1 cellular context compared by ENCODE assay signal in the genomic region with DNA sequence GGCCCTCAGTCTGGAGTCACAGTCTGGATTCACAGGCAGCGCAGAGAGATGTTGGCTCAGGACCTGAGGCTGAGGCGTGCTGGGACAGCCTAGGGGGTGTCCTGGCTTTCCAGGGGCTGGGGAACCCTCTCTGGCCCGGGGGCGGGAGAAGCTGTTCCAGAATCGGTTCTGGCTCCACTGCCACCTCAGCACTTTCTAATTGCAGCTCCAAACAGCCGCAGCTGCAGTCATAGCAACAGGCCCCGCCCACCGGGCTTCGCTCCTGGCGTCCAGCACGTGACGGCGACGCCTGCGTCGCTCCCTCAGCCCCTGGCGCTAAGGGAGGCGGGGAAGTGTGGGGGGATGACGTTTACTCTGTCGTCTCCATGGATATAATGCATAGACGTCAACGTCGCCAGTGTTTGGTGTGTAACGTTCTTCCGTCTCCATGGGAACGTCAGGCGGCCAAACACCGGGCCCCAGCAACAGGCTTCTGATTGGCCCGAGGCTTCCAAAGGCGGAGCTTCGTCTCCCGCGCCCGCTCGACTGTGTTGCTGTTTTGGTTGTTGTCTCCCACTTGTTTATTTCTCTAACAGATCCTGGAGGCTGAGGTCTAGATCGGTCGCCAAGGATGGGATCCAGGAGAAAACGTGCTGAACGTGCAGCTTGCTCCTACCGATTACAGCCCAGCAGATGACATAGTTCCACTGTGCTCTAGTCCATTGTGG.
TF ChIP-seq lines count a peak whose summit lies in the region.

No MANE protein-coding gene starts in this region.

TF ChIP-seq in K562, 482 proteins besides CTCF, POLR2A, EP300 and RAD21 (continued from another document and continues in another):
- TF ChIP-seq, protein P1, sequence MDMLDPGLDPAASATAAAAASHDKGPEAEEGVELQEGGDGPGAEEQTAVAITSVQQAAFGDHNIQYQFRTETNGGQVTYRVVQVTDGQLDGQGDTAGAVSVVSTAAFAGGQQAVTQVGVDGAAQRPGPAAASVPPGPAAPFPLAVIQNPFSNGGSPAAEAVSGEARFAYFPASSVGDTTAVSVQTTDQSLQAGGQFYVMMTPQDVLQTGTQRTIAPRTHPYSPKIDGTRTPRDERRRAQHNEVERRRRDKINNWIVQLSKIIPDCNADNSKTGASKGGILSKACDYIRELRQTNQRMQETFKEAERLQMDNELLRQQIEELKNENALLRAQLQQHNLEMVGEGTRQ (CRISPR knock-in tag; IDR thresholded peaks at IDR 0.05), result peak; percentile 98
- TF ChIP-seq RBM22 (IDR thresholded peaks at IDR 0.05; ENCODE audit: low read depth, low read length, poor library complexity, severe bottlenecking), result peak; percentile 92
- no peak for TF ChIP-seq ILK (tag; IDR thresholded peaks at IDR 0.05; ENCODE audit: borderline replicate concordance, low read depth)
- no peak for TF ChIP-seq ZNF174 (CRISPR knock-in tag; IDR thresholded peaks at IDR 0.05)
- TF ChIP-seq FOXA1 (IDR thresholded peaks at IDR 0.05; ENCODE audit: borderline replicate concordance), result no peak
- no peak for TF ChIP-seq NUFIP1 (IDR thresholded peaks at IDR 0.05; ENCODE audit: partially characterized antibody)
- no peak for TF ChIP-seq FOXO4 (CRISPR knock-in tag; IDR thresholded peaks at IDR 0.05)
- TF ChIP-seq, protein P2, sequence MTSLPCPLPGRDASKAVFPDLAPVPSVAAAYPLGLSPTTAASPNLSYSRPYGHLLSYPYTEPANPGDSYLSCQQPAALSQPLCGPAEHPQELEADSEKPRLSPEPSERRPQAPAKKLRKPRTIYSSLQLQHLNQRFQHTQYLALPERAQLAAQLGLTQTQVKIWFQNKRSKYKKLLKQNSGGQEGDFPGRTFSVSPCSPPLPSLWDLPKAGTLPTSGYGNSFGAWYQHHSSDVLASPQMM (CRISPR knock-in tag; IDR thresholded peaks at IDR 0.05), result no peak
- TF ChIP-seq MAFK (IDR thresholded peaks at IDR 0.05; ENCODE audit: low read length), result peak; percentile 95
- TF ChIP-seq XRCC5 (IDR thresholded peaks at IDR 0.05; ENCODE audit: low read depth, low read length), result no peak
- TF ChIP-seq CREB3L1 (IDR thresholded peaks at IDR 0.05; ENCODE audit: borderline replicate concordance, low read depth), result peak; percentile 94
- TF ChIP-seq ZNF785 (CRISPR knock-in tag; IDR thresholded peaks at IDR 0.05), result no peak
- peak; percentile 85 for TF ChIP-seq BMI1 (IDR thresholded peaks at IDR 0.05; ENCODE audit: low read length)
- no peak for TF ChIP-seq GATA2 (CRISPR knock-in tag; IDR thresholded peaks at IDR 0.05)
- TF ChIP-seq, protein P3, sequence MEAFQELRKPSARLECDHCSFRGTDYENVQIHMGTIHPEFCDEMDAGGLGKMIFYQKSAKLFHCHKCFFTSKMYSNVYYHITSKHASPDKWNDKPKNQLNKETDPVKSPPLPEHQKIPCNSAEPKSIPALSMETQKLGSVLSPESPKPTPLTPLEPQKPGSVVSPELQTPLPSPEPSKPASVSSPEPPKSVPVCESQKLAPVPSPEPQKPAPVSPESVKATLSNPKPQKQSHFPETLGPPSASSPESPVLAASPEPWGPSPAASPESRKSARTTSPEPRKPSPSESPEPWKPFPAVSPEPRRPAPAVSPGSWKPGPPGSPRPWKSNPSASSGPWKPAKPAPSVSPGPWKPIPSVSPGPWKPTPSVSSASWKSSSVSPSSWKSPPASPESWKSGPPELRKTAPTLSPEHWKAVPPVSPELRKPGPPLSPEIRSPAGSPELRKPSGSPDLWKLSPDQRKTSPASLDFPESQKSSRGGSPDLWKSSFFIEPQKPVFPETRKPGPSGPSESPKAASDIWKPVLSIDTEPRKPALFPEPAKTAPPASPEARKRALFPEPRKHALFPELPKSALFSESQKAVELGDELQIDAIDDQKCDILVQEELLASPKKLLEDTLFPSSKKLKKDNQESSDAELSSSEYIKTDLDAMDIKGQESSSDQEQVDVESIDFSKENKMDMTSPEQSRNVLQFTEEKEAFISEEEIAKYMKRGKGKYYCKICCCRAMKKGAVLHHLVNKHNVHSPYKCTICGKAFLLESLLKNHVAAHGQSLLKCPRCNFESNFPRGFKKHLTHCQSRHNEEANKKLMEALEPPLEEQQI (IDR thresholded peaks at IDR 0.05), result no peak
- TF ChIP-seq SRSF3 (IDR thresholded peaks at IDR 0.05; ENCODE audit: insufficient read depth, low read length), result no peak
- 0 out of 2 replicates have a peak, but pooled peaks have one; percentile 32 for TF ChIP-seq SPI1 (IDR thresholded peaks at IDR 0.05; ENCODE audit: borderline replicate concordance, low read depth, low read length)
- no peak for TF ChIP-seq MTA1 (IDR thresholded peaks at IDR 0.05; ENCODE audit: borderline replicate concordance)
- TF ChIP-seq CTBP1 (IDR thresholded peaks at IDR 0.05; ENCODE audit: borderline replicate concordance), result no peak; the same call in 1 of the 2 replicates
- no peak for TF ChIP-seq WHSC1 (IDR thresholded peaks at IDR 0.05; ENCODE audit: low read length)
- no peak for TF ChIP-seq DIDO1 (tag; IDR thresholded peaks at IDR 0.05; ENCODE audit: low read depth)
- peak; percentile 98 for TF ChIP-seq RFX1 (IDR thresholded peaks at IDR 0.05)
- TF ChIP-seq ZNF561 (CRISPR knock-in tag; conservative IDR thresholded peaks at IDR 0.05), result no peak
- no peak for TF ChIP-seq ETS1 (conservative IDR thresholded peaks at IDR 0.05; ENCODE audit: control insufficient read depth, low read depth, low read length)
- TF ChIP-seq NKRF (IDR thresholded peaks at IDR 0.05; ENCODE audit: borderline replicate concordance), result no peak
- TF ChIP-seq, protein P4, sequence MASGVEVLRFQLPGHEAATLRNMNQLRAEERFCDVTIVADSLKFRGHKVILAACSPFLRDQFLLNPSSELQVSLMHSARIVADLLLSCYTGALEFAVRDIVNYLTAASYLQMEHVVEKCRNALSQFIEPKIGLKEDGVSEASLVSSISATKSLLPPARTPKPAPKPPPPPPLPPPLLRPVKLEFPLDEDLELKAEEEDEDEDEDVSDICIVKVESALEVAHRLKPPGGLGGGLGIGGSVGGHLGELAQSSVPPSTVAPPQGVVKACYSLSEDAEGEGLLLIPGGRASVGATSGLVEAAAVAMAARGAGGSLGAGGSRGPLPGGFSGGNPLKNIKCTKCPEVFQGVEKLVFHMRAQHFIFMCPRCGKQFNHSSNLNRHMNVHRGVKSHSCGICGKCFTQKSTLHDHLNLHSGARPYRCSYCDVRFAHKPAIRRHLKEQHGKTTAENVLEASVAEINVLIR (CRISPR knock-in tag; IDR thresholded peaks at IDR 0.05), result peak; percentile 52
- no peak for TF ChIP-seq ZFP30 (CRISPR knock-in tag; IDR thresholded peaks at IDR 0.05; ENCODE audit: borderline replicate concordance)
- TF ChIP-seq DACH1 (IDR thresholded peaks at IDR 0.05; ENCODE audit: partially characterized antibody), result no peak
- no peak for TF ChIP-seq ZNF217 (CRISPR knock-in tag; IDR thresholded peaks at IDR 0.05)
- no peak for TF ChIP-seq NCOA4 (IDR thresholded peaks at IDR 0.05; ENCODE audit: partially characterized antibody)
- TF ChIP-seq ZNF133 (CRISPR knock-in tag; IDR thresholded peaks at IDR 0.05), result no peak
- no peak for TF ChIP-seq PML (IDR thresholded peaks at IDR 0.05; ENCODE audit: low read length)
- TF ChIP-seq ZNF830 (CRISPR knock-in tag; IDR thresholded peaks at IDR 0.05), result no peak
- TF ChIP-seq, protein P5, sequence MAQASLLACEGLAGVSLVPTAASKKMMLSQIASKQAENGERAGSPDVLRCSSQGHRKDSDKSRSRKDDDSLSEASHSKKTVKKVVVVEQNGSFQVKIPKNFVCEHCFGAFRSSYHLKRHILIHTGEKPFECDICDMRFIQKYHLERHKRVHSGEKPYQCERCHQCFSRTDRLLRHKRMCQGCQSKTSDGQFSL (CRISPR knock-in tag; IDR thresholded peaks at IDR 0.05), result no peak
- TF ChIP-seq, protein P5 (tag; IDR thresholded peaks at IDR 0.05), result no peak
- no peak for TF ChIP-seq ZNF124 (CRISPR knock-in tag; IDR thresholded peaks at IDR 0.05)
- TF ChIP-seq POU5F1 (IDR thresholded peaks at IDR 0.05; ENCODE audit: borderline replicate concordance, low read depth, low read length, partially characterized antibody), result no peak
- TF ChIP-seq TEAD1 (CRISPR knock-in tag; IDR thresholded peaks at IDR 0.05), result 0 out of 4 replicates have a peak, but pooled peaks of 1 of the 2 experiments have one; percentile 9
- TF ChIP-seq ZNF253 (CRISPR knock-in tag; conservative IDR thresholded peaks at IDR 0.05), result no peak
- TF ChIP-seq POLR2B (IDR thresholded peaks at IDR 0.05; ENCODE audit: low read depth, partially characterized antibody), result no peak
- TF ChIP-seq NR2F6 (CRISPR knock-in tag; IDR thresholded peaks at IDR 0.05), result no peak
- peak; percentile 91 for TF ChIP-seq CCNT2 (IDR thresholded peaks at IDR 0.05; ENCODE audit: borderline replicate concordance, extremely low read depth, insufficient read length, low read depth, low read length)
- TF ChIP-seq ARID4B (CRISPR knock-in tag; IDR thresholded peaks at IDR 0.05), result peak; percentile 21; the same call in 1 of the 2 replicates
